In the genomic region with DNA sequence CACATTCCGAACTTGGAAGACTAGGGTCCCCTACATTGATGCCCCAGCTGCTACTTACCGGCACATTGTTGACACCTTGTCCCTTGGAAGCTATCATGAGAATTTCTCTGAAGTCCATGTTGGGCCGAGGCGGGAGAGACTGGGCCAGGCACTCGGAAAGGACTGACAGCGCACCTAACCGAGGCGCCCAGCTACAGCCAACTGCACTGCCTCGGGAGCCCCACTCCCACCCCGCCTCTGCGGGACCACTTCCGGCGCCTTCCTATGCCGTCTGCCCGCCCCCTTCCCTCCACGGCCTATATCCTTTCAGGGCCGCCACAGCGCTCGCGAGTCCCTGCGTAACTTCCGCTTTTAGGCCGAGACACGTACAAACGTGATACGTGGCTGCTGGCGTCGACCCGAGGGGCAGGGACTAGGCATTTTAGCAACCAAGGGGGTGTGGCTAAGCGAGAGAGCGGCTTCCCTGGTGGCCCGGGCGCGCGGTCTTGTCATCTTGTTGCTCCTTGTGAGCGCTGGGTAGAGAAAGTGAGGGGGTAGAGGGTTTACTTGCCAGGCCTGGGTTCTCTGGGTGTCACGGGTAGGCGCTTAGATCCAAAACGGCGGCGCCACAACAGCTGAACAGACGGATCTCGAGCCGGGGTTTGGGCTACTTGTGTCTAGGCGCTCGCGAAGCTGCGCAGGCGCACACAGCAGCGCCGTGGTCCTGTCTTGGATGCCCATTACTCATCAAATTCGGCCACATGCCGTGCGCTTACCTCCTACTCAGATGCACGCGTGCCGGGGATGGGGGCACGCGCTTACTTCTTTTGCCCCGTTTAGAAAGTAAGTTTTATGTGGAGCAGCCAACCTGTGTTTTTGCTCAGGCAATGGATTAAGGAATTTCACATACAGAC, we compare ENCODE assay signal across 8 cellular contexts. TPM values are rescaled to one million over a fixed set of nuclear protein-coding genes. Genes with fewer than 3 reads are reported as not detected.
A peak's percentile ranks its signal among the peaks of the same experiment; 100 is the strongest.
DNase-seq lines count a peak whose midpoint lies in the region; TF ChIP-seq lines count a peak whose summit lies in the region.

A gene with protein sequence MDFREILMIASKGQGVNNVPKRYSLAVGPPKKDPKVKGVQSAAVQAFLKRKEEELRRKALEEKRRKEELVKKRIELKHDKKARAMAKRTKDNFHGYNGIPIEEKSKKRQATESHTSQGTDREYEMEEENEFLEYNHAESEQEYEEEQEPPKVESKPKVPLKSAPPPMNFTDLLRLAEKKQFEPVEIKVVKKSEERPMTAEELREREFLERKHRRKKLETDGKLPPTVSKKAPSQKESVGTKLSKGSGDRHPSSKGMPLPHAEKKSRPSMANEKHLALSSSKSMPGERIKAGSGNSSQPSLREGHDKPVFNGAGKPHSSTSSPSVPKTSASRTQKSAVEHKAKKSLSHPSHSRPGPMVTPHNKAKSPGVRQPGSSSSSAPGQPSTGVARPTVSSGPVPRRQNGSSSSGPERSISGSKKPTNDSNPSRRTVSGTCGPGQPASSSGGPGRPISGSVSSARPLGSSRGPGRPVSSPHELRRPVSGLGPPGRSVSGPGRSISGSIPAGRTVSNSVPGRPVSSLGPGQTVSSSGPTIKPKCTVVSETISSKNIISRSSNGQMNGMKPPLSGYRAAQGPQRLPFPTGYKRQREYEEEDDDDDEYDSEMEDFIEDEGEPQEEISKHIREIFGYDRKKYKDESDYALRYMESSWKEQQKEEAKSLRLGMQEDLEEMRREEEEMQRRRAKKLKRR (minus strand): TSS at position 203 of the 893 bp plus-strand sequence. CDS start 85 bp downstream, at position 118.

- peak within 1 kb of the TSS; percentile 98 to 99 (median 99) for H3K27ac Mint-ChIP-seq in nephron
- peak within 1 kb of the TSS; percentile 100 for H3K27ac Mint-ChIP-seq in stimulated activated naive CD8-positive, alpha-beta T cell treated with anti-CD3 and anti-CD28 coated beads, Interleukin-15, Interleukin-2, amounts not matched to agents 100 ng/mL and 50 ng/mL, for 24 hours

- H3K36me3 Mint-ChIP-seq in nephron (ENCODE audit: low read depth), result peaks cover 4% of the 10 kb centered on the region
- peaks cover 4% of the 10 kb centered on the region for H3K36me3 Mint-ChIP-seq in stimulated activated naive CD8-positive, alpha-beta T cell treated with anti-CD3 and anti-CD28 coated beads, Interleukin-15, Interleukin-2, amounts not matched to agents 100 ng/mL and 50 ng/mL, for 24 hours (ENCODE audit: low read depth)

- H3K27me3 Mint-ChIP-seq in nephron (ENCODE audit: low read depth), result peaks cover 15% of the 10 kb centered on the region
- no peaks in the 10 kb centered on the region for H3K27me3 Mint-ChIP-seq in stimulated activated naive CD8-positive, alpha-beta T cell treated with anti-CD3 and anti-CD28 coated beads, Interleukin-15, Interleukin-2, amounts not matched to agents 100 ng/mL and 50 ng/mL, for 24 hours

- TF ChIP-seq CTCF in fibroblast of the aortic adventitia (IDR thresholded peaks at IDR 0.05; ENCODE audit: insufficient read depth, low read length) (peak; percentile 25), nephron (IDR thresholded peaks at IDR 0.05; ENCODE audit: unreplicated experiment in 3 of 3) (no peak)

- no peaks in the 10 kb centered on the region for H3K36me3 ChIP-seq in H7 (replicated peaks; ENCODE audit: control insufficient read depth, insufficient read depth, low read length)

- H3K4me3 ChIP-seq in H7 (ENCODE audit: insufficient read depth, low read depth, low read length) (peak within 1 kb of the TSS; percentile 75), fibroblast of the aortic adventitia (ENCODE audit: low read depth, low read length) (peak within 1 kb of the TSS; percentile 99)

- DNase-seq in ELF-1 (ENCODE audit: low read depth, low spot score) (peak; percentile 99), H7 (peak; percentile 94), M059J (ENCODE audit: low read depth) (peak; percentile 99), SHP77 (lab: John Stamatoyannopoulos, UW) (peak; percentile 89 to 92), fibroblast of the aortic adventitia (ENCODE audit: low read depth) (peak; percentile 99)
- peak; percentile 96 for DNase-seq in activated effector memory CD4-positive, alpha-beta T cell treated with Interleukin-2 at 50 U/mL for 16 hours

- peaks cover 17% of the 10 kb centered on the region for H3K4me1 Mint-ChIP-seq in nephron
- peaks cover 38% of the 10 kb centered on the region for H3K4me1 Mint-ChIP-seq in stimulated activated naive CD8-positive, alpha-beta T cell treated with anti-CD3 and anti-CD28 coated beads, Interleukin-15, Interleukin-2, amounts not matched to agents 100 ng/mL and 50 ng/mL, for 24 hours (ENCODE audit: low read depth)

- no peaks in the 10 kb centered on the region for H3K27me3 ChIP-seq in H7 (ENCODE audit: control insufficient read depth, insufficient read depth, low read length)

- no peaks in the 10 kb centered on the region for H3K9me3 Mint-ChIP-seq in nephron
- H3K9me3 Mint-ChIP-seq in stimulated activated naive CD8-positive, alpha-beta T cell treated with anti-CD3 and anti-CD28 coated beads, Interleukin-15, Interleukin-2, amounts not matched to agents 100 ng/mL and 50 ng/mL, for 24 hours, result no peaks in the 10 kb centered on the region

- peak within 1 kb of the TSS; percentile 90 to 91 (median 90) for H3K4me3 Mint-ChIP-seq in nephron
- peak within 1 kb of the TSS; percentile 96 for H3K4me3 Mint-ChIP-seq in stimulated activated naive CD8-positive, alpha-beta T cell treated with anti-CD3 and anti-CD28 coated beads, Interleukin-15, Interleukin-2, amounts not matched to agents 100 ng/mL and 50 ng/mL, for 24 hours

RNA-seq across cellular contexts. Expression of the gene that starts here (rescaled TPM):
- 10.8 and 19.3 TPM in 2 replicates for total RNA-seq in H7 (2014; rRNA removed; shearing (Covaris generic))
- total RNA-seq in M059J (2014; rRNA removed; shearing (Covaris generic)), result 14.5 and 29.3 TPM in 2 replicates
- total RNA-seq in fibroblast of the aortic adventitia (ENCODE audit: low replicate concordance), result 15.2 and 23.7 TPM in 2 replicates

Comparison
In these comparisons a context has a peak if more than half of its experiments do, and no peak if none do; other contexts are left out.
1. Peak in every context shown above with its lines: DNase-seq and H3K4me3 ChIP-seq.